Comparison of ENCODE assay signal across 18 cellular contexts in genomic region chr1:46310321-46310720, GRCh38. TPM values are rescaled to one million over a fixed set of nuclear protein-coding genes. Genes with fewer than 3 reads are reported as not detected.
DNase-seq lines count a peak whose midpoint lies in the region; ATAC-seq, FAIRE-seq and TF ChIP-seq lines count a peak whose summit lies in the region.
"Had no signal": no experiment of that assay in that cellular context is flagged by ENCODE, and none has a peak within 500 bp of the region (broad histone marks: within the 10 kb centered on the region; RNA-seq: fewer than 3 reads in every experiment).

No MANE protein-coding gene starts in this region.

- H3K9me3 Mint-ChIP-seq in neural crest cell, result no peaks in the 10 kb centered on the region
- no peaks in the 10 kb centered on the region for H3K9me3 Mint-ChIP-seq in activated T-cell treated with anti-CD3 and anti-CD28 coated beads, Interleukin-2, amount 50 U/mL, for 24 hours
- H3K9me3 Mint-ChIP-seq: CD4-positive, alpha-beta memory T cell had no signal

- WGBS in K562 (ENCODE audit: insufficient coverage, low coverage, missing lambda C conversion rate), result 98% methylated on average over 4 of the region's 4 CpGs

- TF ChIP-seq EP300 in K562 (IDR thresholded peaks at IDR 0.05; ENCODE audit: low read length), result no peak

- no peaks in the 10 kb centered on the region for H3K27me3 ChIP-seq in K562 (ENCODE audit: control insufficient read depth in 2 of 2, insufficient read depth in 2 of 2, low read length in 2 of 2)

- peaks cover 35% of the 10 kb centered on the region for H4K20me1 ChIP-seq in K562 (replicated peaks; ENCODE audit: control insufficient read depth, insufficient read depth, low read length)

- FAIRE-seq in K562 (lab: Jason Lieb, UNC) (no peak), D721Med (lab: Jason Lieb, UNC) (no peak)
- FAIRE-seq: GM12878, GM19239, H54 had no signal

- H3K9me1 ChIP-seq in K562 (ENCODE audit: control insufficient read depth, insufficient read depth, low read length), result no peaks in the 10 kb centered on the region

- no peak overlapping the region for H3K9ac ChIP-seq in K562 (ENCODE audit: insufficient read depth in 1 of 2, low read depth in 2 of 2, low read length in 2 of 2)

- DNase-seq in K562 (ENCODE audit: extremely low read depth in 1 of 4, low spot score in 3 of 4), result no peak
- DNase-seq in neural crest cell (ENCODE audit: low read depth, low spot score), result no peak
- no peak for DNase-seq in D721Med (ENCODE audit: insufficient read length, low spot score)
- no peak for DNase-seq in activated T-cell treated with anti-CD3 and anti-CD28 coated beads, Interleukin-2, amount 50 U/mL, for 24 hours
- DNase-seq: C1 segment of cervical spinal cord; Caco-2; CD4-positive, alpha-beta memory T cell; DMS 273 treated with DMSO at 0.1 percent for 48 hours; DMS79; EL; GDM1; GOT3 had no signal

- no peak for TF ChIP-seq CTCF in HEK293 (tag by site-specific recombination; IDR thresholded peaks at IDR 0.05)
- no peak for TF ChIP-seq CTCF in K562 (IDR thresholded peaks at IDR 0.05 in 2 of 3, conservative IDR thresholded peaks at IDR 0.05 in 1 of 3; ENCODE audit: insufficient read depth in 2 of 3, low read depth in 1 of 3, low read length in 3 of 3)
- no peak for TF ChIP-seq CTCF in neural crest cell (conservative IDR thresholded peaks at IDR 0.05)
- TF ChIP-seq CTCF in D721Med (IDR thresholded peaks at IDR 0.05; ENCODE audit: insufficient read depth, missing control alignments), result no peak

- in situ Hi-C loops in K562 (cut with MboI), result no loop called here

- H3K36me3 ChIP-seq in HEK293 (ENCODE audit: control insufficient read depth in 2 of 2, insufficient read depth in 1 of 2, low read length in 2 of 2), result peaks cover 46 to 86% of the 10 kb centered on the region in 2 experiments
- peaks cover 90% of the 10 kb centered on the region for H3K36me3 ChIP-seq in K562 (ENCODE audit: control insufficient read depth, insufficient read depth, low read length)

- no peak overlapping the region for H3K27ac Mint-ChIP-seq in neural crest cell (ENCODE audit: unreplicated experiment)
- no peak overlapping the region for H3K27ac Mint-ChIP-seq in activated T-cell treated with anti-CD3 and anti-CD28 coated beads, Interleukin-2, amount 50 U/mL, for 24 hours

- no peaks in the 10 kb centered on the region for H3K9me3 ChIP-seq in HEK293 (ENCODE audit: control insufficient read depth, insufficient read depth, low read depth, low read length)
- no peaks in the 10 kb centered on the region for H3K9me3 ChIP-seq in K562 (replicated peaks; ENCODE audit: control insufficient read depth, insufficient read depth, low read depth, low read length)
- H3K9me3 ChIP-seq: Caco-2, HAP-1 had no signal

- peaks cover 9% of the 10 kb centered on the region for H3K4me1 Mint-ChIP-seq in neural crest cell
- H3K4me1 Mint-ChIP-seq in activated T-cell treated with anti-CD3 and anti-CD28 coated beads, Interleukin-2, amount 50 U/mL, for 24 hours (ENCODE audit: low read depth), result peaks cover 30% of the 10 kb centered on the region

- no TSS peak for BruUV-seq in K562 (replicated peaks; lab: Mats Ljungman, UMichigan)

- CTCF ChIA-PET in HEK293 (lab: Yijun Ruan, JAX) (interaction anchor here (1.0 kb wide), 1 partner anchor 23 kb away, joined by 4 read pairs; no protein-coding TSS in a partner anchor), K562 (lab: Yijun Ruan, JAX; ENCODE audit: low intra/inter-chr PET ratio) (no interaction called here)

- no peak for TF ChIP-seq RAD21 in K562 (CRISPR knock-in tag; conservative IDR thresholded peaks at IDR 0.05 in 1 of 2, IDR thresholded peaks at IDR 0.05 in 1 of 2)

- peaks cover 22% of the 10 kb centered on the region for H3K36me3 Mint-ChIP-seq in neural crest cell (ENCODE audit: low read depth)
- peaks cover 92% of the 10 kb centered on the region for H3K36me3 Mint-ChIP-seq in activated T-cell treated with anti-CD3 and anti-CD28 coated beads, Interleukin-2, amount 50 U/mL, for 24 hours (ENCODE audit: low read depth)

- H3K4me2 ChIP-seq in K562 (ENCODE audit: insufficient read depth, low read length), result no peak overlapping the region

- TF ChIP-seq POLR2A in K562 (conservative IDR thresholded peaks at IDR 0.05), result no peak

- no peak overlapping the region for H2AFZ ChIP-seq in K562 (ENCODE audit: low read depth, low read length)

- H3K27ac ChIP-seq in HEK293 (ENCODE audit: extremely low read depth, low read depth, low read length) (no peak overlapping the region), K562 (ENCODE audit: extremely low read depth, low read depth, low read length) (no peak overlapping the region)

- POLR2A ChIA-PET in HEK293 (lab: Yijun Ruan, JAX) (interaction anchor here (1.0 kb wide), 1 partner anchor 178 kb away, joined by 3 read pairs; no protein-coding TSS in a partner anchor), K562 (lab: Yijun Ruan, JAX) (interaction anchor here (1.2 kb wide), 1 partner anchor 23 kb away, joined by 3 read pairs; no protein-coding TSS in a partner anchor)

- intact Hi-C loops in K562 (cut with micrococcal nuclease), result no loop called here

- no peak overlapping the region for H3K4me3 ChIP-seq in HEK293 (ENCODE audit: low read depth, low read length)
- H3K4me3 ChIP-seq in K562, result no peak overlapping the region
- H3K4me3 ChIP-seq: GM12878, HAP-1 had no signal

- ATAC-seq in K562 (no peak), GM21423 (IDR thresholded peaks at IDR 0.05; ENCODE audit: unreplicated experiment) (no peak)
- ATAC-seq: GM12878 had no signal

- H3K4me1 ChIP-seq in HEK293 (ENCODE audit: control insufficient read depth, insufficient read depth, low read length) (no peaks in the 10 kb centered on the region), K562 (replicated peaks in 1 of 2; ENCODE audit: control insufficient read depth in 2 of 2, insufficient read depth in 2 of 2, low read length in 2 of 2) (peaks cover 15 to 19% of the 10 kb centered on the region in 2 experiments; a peak in 4 of 5 replicates)
- H3K4me1 ChIP-seq: Caco-2 had no signal

- H3K27me3 Mint-ChIP-seq in neural crest cell (ENCODE audit: low read depth), result no peaks in the 10 kb centered on the region
- H3K27me3 Mint-ChIP-seq in activated T-cell treated with anti-CD3 and anti-CD28 coated beads, Interleukin-2, amount 50 U/mL, for 24 hours, result no peaks in the 10 kb centered on the region
- H3K27me3 Mint-ChIP-seq: CD4-positive, alpha-beta memory T cell had no signal

- H3K79me2 ChIP-seq in K562 (ENCODE audit: control insufficient read depth, insufficient read depth, low read length), result peaks cover 61% of the 10 kb centered on the region

- H3K4me3 Mint-ChIP-seq in neural crest cell, result peak overlapping the region; percentile 44
- no peak overlapping the region for H3K4me3 Mint-ChIP-seq in activated T-cell treated with anti-CD3 and anti-CD28 coated beads, Interleukin-2, amount 50 U/mL, for 24 hours

RNA-seq across cellular contexts. Expression of gene UQCRH, which starts 6.8 kb away (rescaled TPM):
- total RNA-seq in K562 (2011; cell fraction: chromatin; rRNA removed; ENCODE audit: low replicate concordance), result 185 and 351 TPM in 2 replicates
- 205 and 247 TPM in 2 replicates for total RNA-seq in K562 (2011; cell fraction: nucleolus; rRNA removed)
- total RNA-seq in K562 (2011; cell fraction: nucleoplasm; rRNA removed), result 458 and 624 TPM in 2 replicates
- total RNA-seq in K562 (2014; rRNA removed), result 2,410 and 3,306 TPM in 2 replicates
- 2,696 and 2,943 TPM in 2 replicates for total RNA-seq in K562 (2014; rRNA removed; fragmentation: Illumina TruSeq; extraction: Trizol)
- total RNA-seq in K562 (2015; rRNA removed; fragmentation: Illumina TruSeq; extraction: Trizol), result 1,782 and 1,893 TPM in 2 replicates
- 1,267 and 1,360 TPM in 2 replicates for total RNA-seq in K562 (2021)
- polyA plus RNA-seq in K562 (2011; rRNA removed), result 2,284 and 2,713 TPM in 2 replicates
- 724 and 2,858 TPM in 2 replicates for polyA plus RNA-seq in K562 (2011; cell fraction: cytosol; rRNA removed)
- 272 and 676 TPM in 2 replicates for polyA plus RNA-seq in K562 (2011; cell fraction: nucleus; rRNA removed)
- 1,181 and 2,353 TPM in 2 replicates for polyA plus RNA-seq in K562 (2012)
- polyA plus RNA-seq in K562 (2014; fragmentation: Illumina TruSeq; extraction: Trizol), result 1,923 and 1,965 TPM in 2 replicates
- polyA plus RNA-seq in K562 (2014; fragmentation: Nextera tagmentation; extraction: Ambion mirVana), result 1,000 to 10,000 TPM; 4,348 to 5,184 TPM
- 1,877 and 2,534 TPM in 2 replicates for polyA plus RNA-seq in K562 (2014; rRNA removed)
- polyA minus RNA-seq in K562 (2011; rRNA and poly(A)+ RNA removed), result 762 and 899 TPM in 2 replicates
- polyA minus RNA-seq in K562 (2011; cell fraction: cytosol; rRNA and poly(A)+ RNA removed), result 241 and 256 TPM in 2 replicates
- 65.4 and 198 TPM in 2 replicates for polyA minus RNA-seq in K562 (2011; cell fraction: nucleus; rRNA and poly(A)+ RNA removed)
- 325 and 341 TPM in 2 replicates for total RNA-seq in neural crest cell

RNA-seq across cellular contexts. Expression of gene LRRC41, which starts 6.9 kb away (rescaled TPM):
- total RNA-seq in K562 (2011; cell fraction: chromatin; rRNA removed; ENCODE audit: low replicate concordance), result 66.5 and 77.9 TPM in 2 replicates
- 55.3 and 56.5 TPM in 2 replicates for total RNA-seq in K562 (2011; cell fraction: nucleolus; rRNA removed)
- total RNA-seq in K562 (2011; cell fraction: nucleoplasm; rRNA removed), result 56.4 and 78.1 TPM in 2 replicates
- total RNA-seq in K562 (2014; rRNA removed) (49.0 and 61.0 TPM in 2 replicates), K562 (2014; rRNA removed; fragmentation: Illumina TruSeq; extraction: Trizol) (27.2 and 30.7 TPM in 2 replicates), K562 (2015; rRNA removed; fragmentation: Illumina TruSeq; extraction: Trizol) (47.1 and 49.7 TPM in 2 replicates), K562 (2021) (64.3 and 64.7 TPM in 2 replicates), neural crest cell (99.0 and 102 TPM in 2 replicates)
- polyA plus RNA-seq in K562 (2011; rRNA removed) (39.6 and 70.2 TPM in 2 replicates), K562 (2014; fragmentation: Illumina TruSeq; extraction: Trizol) (52.3 and 56.7 TPM in 2 replicates), K562 (2014; fragmentation: Nextera tagmentation; extraction: Ambion mirVana) (10 to 100 TPM; 10.5 to 11.7 TPM), K562 (2014; rRNA removed) (44.2 and 50.0 TPM in 2 replicates)
- polyA plus RNA-seq in K562 (2011; cell fraction: cytosol; rRNA removed), result 74.3 and 85.0 TPM in 2 replicates
- polyA plus RNA-seq in K562 (2011; cell fraction: nucleus; rRNA removed), result 66.4 and 77.5 TPM in 2 replicates
- 36.7 and 72.3 TPM in 2 replicates for polyA plus RNA-seq in K562 (2012)
- 37.4 and 44.6 TPM in 2 replicates for polyA minus RNA-seq in K562 (2011; rRNA and poly(A)+ RNA removed)
- 44.1 and 45.1 TPM in 2 replicates for polyA minus RNA-seq in K562 (2011; cell fraction: cytosol; rRNA and poly(A)+ RNA removed)
- polyA minus RNA-seq in K562 (2011; cell fraction: nucleus; rRNA and poly(A)+ RNA removed), result 33.0 and 46.3 TPM in 2 replicates

RNA-seq across cellular contexts. Expression of gene NSUN4, which starts 30.3 kb away (rescaled TPM):
- 126 and 174 TPM in 2 replicates for total RNA-seq in K562 (2011; cell fraction: chromatin; rRNA removed; ENCODE audit: low replicate concordance)
- total RNA-seq in K562 (2011; cell fraction: nucleolus; rRNA removed), result 97.2 and 98.2 TPM in 2 replicates
- total RNA-seq in K562 (2011; cell fraction: nucleoplasm; rRNA removed), result 106 and 123 TPM in 2 replicates
- total RNA-seq in K562 (2014; rRNA removed), result 33.4 and 37.0 TPM in 2 replicates
- 34.1 and 39.0 TPM in 2 replicates for total RNA-seq in K562 (2014; rRNA removed; fragmentation: Illumina TruSeq; extraction: Trizol)
- 33.8 and 34.2 TPM in 2 replicates for total RNA-seq in K562 (2015; rRNA removed; fragmentation: Illumina TruSeq; extraction: Trizol)
- total RNA-seq in K562 (2021), result 43.3 and 44.4 TPM in 2 replicates
- 60.2 and 65.6 TPM in 2 replicates for polyA plus RNA-seq in K562 (2011; rRNA removed)
- polyA plus RNA-seq in K562 (2011; cell fraction: cytosol; rRNA removed), result 53.3 and 69.6 TPM in 2 replicates
- 43.8 and 46.3 TPM in 2 replicates for polyA plus RNA-seq in K562 (2011; cell fraction: nucleus; rRNA removed)
- polyA plus RNA-seq in K562 (2012), result 37.5 and 42.1 TPM in 2 replicates
- polyA plus RNA-seq in K562 (2014; fragmentation: Illumina TruSeq; extraction: Trizol), result 47.8 and 47.9 TPM in 2 replicates
- polyA plus RNA-seq in K562 (2014; fragmentation: Nextera tagmentation; extraction: Ambion mirVana), result 10 to 100 TPM; 47.3 to 54.9 TPM
- 43.5 and 46.3 TPM in 2 replicates for polyA plus RNA-seq in K562 (2014; rRNA removed)
- polyA minus RNA-seq in K562 (2011; rRNA and poly(A)+ RNA removed), result 113 and 133 TPM in 2 replicates
- polyA minus RNA-seq in K562 (2011; cell fraction: cytosol; rRNA and poly(A)+ RNA removed), result 44.5 and 46.0 TPM in 2 replicates
- polyA minus RNA-seq in K562 (2011; cell fraction: nucleus; rRNA and poly(A)+ RNA removed), result 24.6 and 44.7 TPM in 2 replicates
- 32.7 and 33.3 TPM in 2 replicates for total RNA-seq in neural crest cell

Comparison
In these comparisons a context has a peak if more than half of its experiments do, and no peak if none do; other contexts are left out.
1. Of the 44 proteins assayed by ChIP-seq in both K562 and HEK293: peak only in K562: none; only in HEK293: none; in both: ZNF121; in neither: 43.